Comparison of ENCODE assay signal across 1 cellular context in the genomic region with DNA sequence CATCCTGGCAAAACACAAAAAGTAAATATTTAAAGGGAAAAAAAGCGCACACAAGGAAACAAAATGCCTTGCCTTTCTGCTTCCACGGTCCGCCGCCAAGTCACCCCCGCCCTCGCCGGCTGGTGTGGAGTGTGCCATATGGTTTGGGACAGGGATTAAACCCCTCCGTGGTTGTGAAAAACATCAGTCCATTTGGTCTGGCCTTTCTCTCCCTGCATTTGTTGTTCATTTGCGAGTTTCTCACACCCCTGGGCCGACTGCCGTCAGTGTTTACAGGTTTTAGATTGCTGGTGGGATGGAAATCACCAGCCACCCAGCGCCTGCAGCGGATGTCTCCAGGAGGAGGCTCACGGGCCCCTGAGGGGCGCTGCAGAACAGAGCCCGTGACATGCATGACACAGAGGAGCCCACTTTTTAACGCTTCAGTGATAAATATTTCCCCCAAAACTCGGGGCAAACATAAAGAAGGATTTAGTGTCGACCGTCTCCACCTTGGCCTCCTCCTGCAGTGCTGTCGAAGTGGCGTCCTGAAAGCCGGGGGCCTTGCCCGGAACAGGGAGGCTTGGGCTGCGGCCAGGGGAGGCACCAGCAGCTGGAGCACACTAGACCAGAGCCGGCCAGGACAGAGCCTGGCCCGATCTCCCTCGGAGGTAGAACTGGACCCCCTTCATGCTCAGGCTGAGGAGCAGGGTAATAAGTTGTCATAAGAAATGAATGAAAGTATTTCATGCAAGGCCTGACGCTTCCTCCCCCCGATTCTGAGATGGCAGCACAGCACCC.
TF ChIP-seq lines count a peak whose summit lies in the region.

No MANE protein-coding gene starts in this region.

TF ChIP-seq in HepG2, 621 proteins besides CTCF, POLR2A, EP300 and RAD21 (continued from another document):
- TF ChIP-seq, protein P1, sequence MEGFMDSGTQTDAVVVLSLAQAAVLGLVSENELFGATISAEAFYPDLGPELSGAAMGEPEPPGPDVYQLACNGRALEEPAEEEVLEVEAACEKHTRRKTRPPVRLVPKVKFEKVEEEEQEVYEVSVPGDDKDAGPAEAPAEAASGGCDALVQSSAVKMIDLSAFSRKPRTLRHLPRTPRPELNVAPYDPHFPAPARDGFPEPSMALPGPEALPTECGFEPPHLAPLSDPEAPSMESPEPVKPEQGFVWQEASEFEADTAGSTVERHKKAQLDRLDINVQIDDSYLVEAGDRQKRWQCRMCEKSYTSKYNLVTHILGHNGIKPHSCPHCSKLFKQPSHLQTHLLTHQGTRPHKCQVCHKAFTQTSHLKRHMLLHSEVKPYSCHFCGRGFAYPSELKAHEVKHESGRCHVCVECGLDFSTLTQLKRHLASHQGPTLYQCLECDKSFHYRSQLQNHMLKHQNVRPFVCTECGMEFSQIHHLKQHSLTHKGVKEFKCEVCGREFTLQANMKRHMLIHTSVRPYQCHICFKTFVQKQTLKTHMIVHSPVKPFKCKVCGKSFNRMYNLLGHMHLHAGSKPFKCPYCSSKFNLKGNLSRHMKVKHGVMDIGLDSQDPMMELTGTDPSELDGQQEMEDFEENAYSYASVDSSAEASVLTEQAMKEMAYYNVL (CRISPR knock-in tag; IDR thresholded peaks at IDR 0.05; ENCODE audit: borderline replicate concordance) = no peak
- TF ChIP-seq ZNF260 (CRISPR knock-in tag; IDR thresholded peaks at IDR 0.05; ENCODE audit: borderline replicate concordance, low read depth) (no peak), ESRRA (CRISPR knock-in tag; IDR thresholded peaks at IDR 0.05; ENCODE audit: low read depth) (no peak), ZNF296 (CRISPR knock-in tag; conservative IDR thresholded peaks at IDR 0.05) (no peak), EED (CRISPR knock-in tag; IDR thresholded peaks at IDR 0.05) (no peak), NR2F2 (IDR thresholded peaks at IDR 0.05; ENCODE audit: borderline replicate concordance, low read depth) (no peak)
- TF ChIP-seq, protein P2, sequence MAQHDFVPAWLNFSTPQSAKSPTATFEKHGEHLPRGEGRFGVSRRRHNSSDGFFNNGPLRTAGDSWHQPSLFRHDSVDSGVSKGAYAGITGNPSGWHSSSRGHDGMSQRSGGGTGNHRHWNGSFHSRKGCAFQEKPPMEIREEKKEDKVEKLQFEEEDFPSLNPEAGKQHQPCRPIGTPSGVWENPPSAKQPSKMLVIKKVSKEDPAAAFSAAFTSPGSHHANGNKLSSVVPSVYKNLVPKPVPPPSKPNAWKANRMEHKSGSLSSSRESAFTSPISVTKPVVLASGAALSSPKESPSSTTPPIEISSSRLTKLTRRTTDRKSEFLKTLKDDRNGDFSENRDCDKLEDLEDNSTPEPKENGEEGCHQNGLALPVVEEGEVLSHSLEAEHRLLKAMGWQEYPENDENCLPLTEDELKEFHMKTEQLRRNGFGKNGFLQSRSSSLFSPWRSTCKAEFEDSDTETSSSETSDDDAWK (CRISPR knock-in tag; IDR thresholded peaks at IDR 0.05) = no peak
